In genomic region chr1:84300991-84301758, GRCh38 we compare ENCODE assay signal across 8 cellular contexts. TPM values are rescaled to one million over a fixed set of nuclear protein-coding genes. Genes with fewer than 3 reads are reported as not detected.
A peak's percentile ranks its signal among the peaks of the same experiment; 100 is the strongest.
DNase-seq lines count a peak whose midpoint lies in the region; ATAC-seq, FAIRE-seq and TF ChIP-seq lines count a peak whose summit lies in the region.

SAMD13 (plus strand) TSS chr1:84301708; CDS start chr1:84303235, 1,527 bp downstream.

- intact Hi-C loops in CD14-positive monocyte (cut with micrococcal nuclease), result no loop called here
- intact Hi-C loops in dendritic cell treated with granulocyte-macrophage colony-stimulating factor and Interleukin-4, amounts not matched to agents 40 ng/mL and 50 ng/mL, for 4 days (cut with micrococcal nuclease), result loop anchor here (5.0 kb wide), 3 partner anchors 131 to 206 kb away; partner anchors contain the start of genes GNG5 and SPATA1

- H3K9me3 Mint-ChIP-seq in CD14-positive monocyte, result peaks cover 0 to 4% (median 0%) of the 10 kb centered on the region in 7 donors
- peaks cover 2% of the 10 kb centered on the region for H3K9me3 Mint-ChIP-seq in dendritic cell treated with granulocyte-macrophage colony-stimulating factor and Interleukin-4, amounts not matched to agents 40 ng/mL and 50 ng/mL, for 4 days
- H3K9me3 Mint-ChIP-seq in stimulated activated memory B cell treated with anti-CD40 and anti-IgM and Interleukin-4, amounts not matched to agents 10 μg/mL and 1 μg/mL and 100 μg/mL, for 72 hours, result no peaks in the 10 kb centered on the region

- H3K36me3 Mint-ChIP-seq in CD14-positive monocyte, result no peaks in the 10 kb centered on the region
- H3K36me3 Mint-ChIP-seq in dendritic cell treated with granulocyte-macrophage colony-stimulating factor and Interleukin-4, amounts not matched to agents 40 ng/mL and 50 ng/mL, for 4 days (ENCODE audit: low read depth), result peaks cover 10% of the 10 kb centered on the region
- peaks cover 3% of the 10 kb centered on the region for H3K36me3 Mint-ChIP-seq in stimulated activated memory B cell treated with anti-CD40 and anti-IgM and Interleukin-4, amounts not matched to agents 10 μg/mL and 1 μg/mL and 100 μg/mL, for 72 hours

- peak; percentile 41 for FAIRE-seq in TTC549 (lab: Jason Lieb, UNC)

- peak within 1 kb of the TSS in 6 of 7 donors; percentile 39 to 83 (median 62) for H3K27ac Mint-ChIP-seq in CD14-positive monocyte
- peak within 1 kb of the TSS; percentile 83 for H3K27ac Mint-ChIP-seq in dendritic cell treated with granulocyte-macrophage colony-stimulating factor and Interleukin-4, amounts not matched to agents 40 ng/mL and 50 ng/mL, for 4 days
- H3K27ac Mint-ChIP-seq in stimulated activated memory B cell treated with anti-CD40 and anti-IgM and Interleukin-4, amounts not matched to agents 10 μg/mL and 1 μg/mL and 100 μg/mL, for 72 hours, result peak within 1 kb of the TSS; percentile 13

- H3K4me1 Mint-ChIP-seq in CD14-positive monocyte, result peaks cover 42% of the 10 kb centered on the region
- peaks cover 24% of the 10 kb centered on the region for H3K4me1 Mint-ChIP-seq in dendritic cell treated with granulocyte-macrophage colony-stimulating factor and Interleukin-4, amounts not matched to agents 40 ng/mL and 50 ng/mL, for 4 days (ENCODE audit: low read depth)
- peaks cover 24% of the 10 kb centered on the region for H3K4me1 Mint-ChIP-seq in stimulated activated memory B cell treated with anti-CD40 and anti-IgM and Interleukin-4, amounts not matched to agents 10 μg/mL and 1 μg/mL and 100 μg/mL, for 72 hours

- no peaks in the 10 kb centered on the region for H3K27me3 Mint-ChIP-seq in CD14-positive monocyte (ENCODE audit: low read depth in 3 of 3)
- H3K27me3 Mint-ChIP-seq in dendritic cell treated with granulocyte-macrophage colony-stimulating factor and Interleukin-4, amounts not matched to agents 40 ng/mL and 50 ng/mL, for 4 days, result no peaks in the 10 kb centered on the region
- H3K27me3 Mint-ChIP-seq in stimulated activated memory B cell treated with anti-CD40 and anti-IgM and Interleukin-4, amounts not matched to agents 10 μg/mL and 1 μg/mL and 100 μg/mL, for 72 hours, result no peaks in the 10 kb centered on the region

- TF ChIP-seq CTCF in CD14-positive monocyte (IDR thresholded peaks at IDR 0.05), result no peak

- ATAC-seq in GM21723 (IDR thresholded peaks at IDR 0.05; ENCODE audit: unreplicated experiment), result peak; percentile 28
- ATAC-seq in stimulated activated memory B cell treated with anti-CD40 and anti-IgM and Interleukin-4, amounts not matched to agents 10 μg/mL and 1 μg/mL and 100 μg/mL, for 72 hours, result no peak

- peak within 1 kb of the TSS; percentile 77 to 93 for H3K4me3 Mint-ChIP-seq in CD14-positive monocyte
- peak within 1 kb of the TSS; percentile 72 for H3K4me3 Mint-ChIP-seq in dendritic cell treated with granulocyte-macrophage colony-stimulating factor and Interleukin-4, amounts not matched to agents 40 ng/mL and 50 ng/mL, for 4 days
- H3K4me3 Mint-ChIP-seq in stimulated activated memory B cell treated with anti-CD40 and anti-IgM and Interleukin-4, amounts not matched to agents 10 μg/mL and 1 μg/mL and 100 μg/mL, for 72 hours, result peak within 1 kb of the TSS; percentile 64

- DNase-seq in CD14-positive monocyte (ENCODE audit: low spot score), result no peak
- peak; percentile 38 for DNase-seq in NCI-H187 treated with DMSO at 0.1 percent for 48 hours (lab: John Stamatoyannopoulos, UW)
- DNase-seq in lung microvascular endothelial cell (ENCODE audit: low read depth in 2 of 2), result peak; percentile 85 to 89
- DNase-seq in effector CD4-positive, alpha-beta T cell, result no peak

RNA-seq across cellular contexts. Expression of gene SAMD13, which starts in this region (rescaled TPM):
- under 1 TPM; 0.39 to 0.56 TPM for polyA plus RNA-seq in CD14-positive monocyte
- total RNA-seq in lung microvascular endothelial cell, result 0.20 and 1.7 TPM in 2 replicates

Comparison
In these comparisons a context has a peak if more than half of its experiments do, and no peak if none do; other contexts are left out.
1. DNase-seq: peak in NCI-H187 treated with DMSO at 0.1 percent for 48 hours (single experiment) and lung microvascular endothelial cell (2 of 2); none in CD14-positive monocyte (single experiment) and effector CD4-positive, alpha-beta T cell (single experiment).
2. H3K27ac Mint-ChIP-seq: peak in every context shown above with its lines; median percentile 83 in dendritic cell treated with granulocyte-macrophage colony-stimulating factor and Interleukin-4, amounts not matched to agents 40 ng/mL and 50 ng/mL, for 4 days; 62 in CD14-positive monocyte; 13 in stimulated activated memory B cell treated with anti-CD40 and anti-IgM and Interleukin-4, amounts not matched to agents 10 μg/mL and 1 μg/mL and 100 μg/mL, for 72 hours.
3. Peak in every context shown above with its lines, with median percentiles within 50 percentile points of each other: H3K4me3 Mint-ChIP-seq.